ENCODE assay signal across 14 cellular contexts in genomic region chr2:63903003-63903402, GRCh38.
A peak's percentile ranks its signal among the peaks of the same experiment; 100 is the strongest.
DNase-seq lines count a peak whose midpoint lies in the region; ATAC-seq lines count a peak whose summit lies in the region.
"Had no signal": no experiment of that assay in that cellular context is flagged by ENCODE, and none has a peak within 500 bp of the region (broad histone marks: within the 10 kb centered on the region; RNA-seq: fewer than 3 reads in every experiment).

No MANE protein-coding gene starts in this region.

- H3K27ac Mint-ChIP-seq in stimulated activated naive CD8-positive, alpha-beta T cell treated with anti-CD3 and anti-CD28 coated beads, Interleukin-15, amount 100 ng/mL, for 72 hours: no peak overlapping the region
- H3K27ac Mint-ChIP-seq: CD4-positive, alpha-beta memory T cell had no signal

- H3K27me3 ChIP-seq in adipocyte (replicated peaks; ENCODE audit: control insufficient read depth, insufficient read depth, low read length): no peaks in the 10 kb centered on the region
- H3K27me3 ChIP-seq: neutrophil, thyroid gland had no signal

- ATAC-seq in stimulated activated naive CD8-positive, alpha-beta T cell treated with anti-CD3 and anti-CD28 coated beads, Interleukin-15, amount 100 ng/mL, for 72 hours: peak; percentile 61
- ATAC-seq in stimulated activated naive CD8-positive, alpha-beta T cell treated with anti-CD3 and anti-CD28 coated beads, Interleukin-15, Interleukin-2, amounts not matched to agents 100 U/mL and 50 U/mL, for 24 hours: no peak
- ATAC-seq in HG02981 (IDR thresholded peaks at IDR 0.05; ENCODE audit: unreplicated experiment): peak; percentile 81
- no peak for ATAC-seq in HG02763 (IDR thresholded peaks at IDR 0.05; ENCODE audit: unreplicated experiment)
- ATAC-seq in HG03520 (IDR thresholded peaks at IDR 0.05; ENCODE audit: unreplicated experiment): no peak

- H3K27me3 Mint-ChIP-seq in stimulated activated naive CD8-positive, alpha-beta T cell treated with anti-CD3 and anti-CD28 coated beads, Interleukin-15, amount 100 ng/mL, for 72 hours: no peaks in the 10 kb centered on the region
- H3K27me3 Mint-ChIP-seq: CD4-positive, alpha-beta memory T cell had no signal

- peaks cover 17% of the 10 kb centered on the region for H3K4me1 ChIP-seq in adipocyte (ENCODE audit: control insufficient read depth, insufficient read depth, low read length)
- H3K4me1 ChIP-seq: thyroid gland had no signal

- peaks cover 18% of the 10 kb centered on the region for H3K9me3 ChIP-seq in adipocyte (ENCODE audit: control insufficient read depth, low read length)
- H3K9me3 ChIP-seq: neutrophil, thyroid gland had no signal

- H3K9ac ChIP-seq in adipocyte (ENCODE audit: low read length): no peak overlapping the region

- no peak overlapping the region for H3K4me3 Mint-ChIP-seq in stimulated activated naive CD8-positive, alpha-beta T cell treated with anti-CD3 and anti-CD28 coated beads, Interleukin-15, amount 100 ng/mL, for 72 hours

- peaks cover 60% of the 10 kb centered on the region for H3K36me3 ChIP-seq in adipocyte (ENCODE audit: control insufficient read depth, insufficient read depth, low read length, severe bottlenecking)

- no peak for DNase-seq in stimulated activated naive CD8-positive, alpha-beta T cell treated with anti-CD3 and anti-CD28 coated beads, Interleukin-15, amount 100 ng/mL, for 72 hours
- no peak for DNase-seq in stimulated activated naive CD8-positive, alpha-beta T cell treated with anti-CD3 and anti-CD28 coated beads, Interleukin-15, Interleukin-2, amounts not matched to agents 100 U/mL and 50 U/mL, for 24 hours
- DNase-seq in adipocyte (ENCODE audit: low read depth): peak; percentile 25
- DNase-seq in NCI-H82 treated with DMSO at 0.1 percent for 48 hours (lab: John Stamatoyannopoulos, UW; ENCODE audit: unreplicated experiment): no peak
- no peak for DNase-seq in NCI-H748 treated with DMSO at 0.1 percent for 48 hours (lab: John Stamatoyannopoulos, UW)
- DNase-seq: CD4-positive, alpha-beta memory T cell; islet precursor cell; NCI-H1105 treated with DMSO at 0.1 percent for 48 hours; stimulated activated CD4-positive, alpha-beta T cell treated with anti-CD3 and anti-CD28 coated beads, Interleukin-4, amount 100 ng/mL, for 4 hours; thyroid gland had no signal

- H3K4me3 ChIP-seq in adipocyte (ENCODE audit: low read length): no peak overlapping the region
- H3K4me3 ChIP-seq: thyroid gland had no signal

- peaks cover 22 to 25% of the 10 kb centered on the region in 2 donors for H3K9me3 Mint-ChIP-seq in stimulated activated naive CD8-positive, alpha-beta T cell treated with anti-CD3 and anti-CD28 coated beads, Interleukin-15, amount 100 ng/mL, for 72 hours

- peaks cover 14% of the 10 kb centered on the region for H3K4me1 Mint-ChIP-seq in stimulated activated naive CD8-positive, alpha-beta T cell treated with anti-CD3 and anti-CD28 coated beads, Interleukin-15, amount 100 ng/mL, for 72 hours

Comparison
In these comparisons a context has a peak if more than half of its experiments do, and no peak if none do; other contexts are left out.
1. ATAC-seq: peak in stimulated activated naive CD8-positive, alpha-beta T cell treated with anti-CD3 and anti-CD28 coated beads, Interleukin-15, amount 100 ng/mL, for 72 hours (single experiment) and HG02981 (single experiment); none in stimulated activated naive CD8-positive, alpha-beta T cell treated with anti-CD3 and anti-CD28 coated beads, Interleukin-15, Interleukin-2, amounts not matched to agents 100 U/mL and 50 U/mL, for 24 hours (single experiment), HG02763 (single experiment) and HG03520 (single experiment).